In the genomic region with DNA sequence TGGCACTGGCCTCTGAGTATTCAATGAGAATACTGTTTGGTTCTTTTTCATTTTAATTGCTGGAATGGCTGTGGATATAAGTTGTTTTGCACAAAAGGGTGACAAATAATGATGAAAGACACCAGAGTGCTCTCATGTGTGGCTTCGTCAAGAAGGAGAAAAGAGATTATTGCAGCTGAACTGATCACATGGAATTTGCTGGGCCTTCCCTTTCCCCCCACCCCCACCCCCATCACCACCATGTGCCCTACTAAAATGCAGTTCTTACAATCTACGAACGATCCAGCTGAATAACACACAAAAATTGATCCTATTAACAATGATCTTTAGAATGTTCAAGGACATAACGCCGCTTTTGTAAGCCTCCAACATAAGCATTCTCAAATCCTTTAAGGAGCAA, we compare ENCODE assay signal across 15 cellular contexts.
DNase-seq lines count a peak whose midpoint lies in the region; ATAC-seq and TF ChIP-seq lines count a peak whose summit lies in the region.
"Had no signal": no experiment of that assay in that cellular context is flagged by ENCODE, and none has a peak within 500 bp of the region (broad histone marks: within the 10 kb centered on the region; RNA-seq: fewer than 3 reads in every experiment).

No MANE protein-coding gene starts in this region.

- no peaks in the 10 kb centered on the region for H3K27me3 ChIP-seq in endodermal cell (ENCODE audit: control insufficient read depth, insufficient read depth, low read length, poor library complexity, severe bottlenecking)
- no peaks in the 10 kb centered on the region for H3K27me3 ChIP-seq in neural progenitor cell
- H3K27me3 ChIP-seq: BLaER1 treated with 17β-estradiol and CSF1 and Interleukin-3, amounts not matched to agents 10 nM and 100 nM had no signal

- 83 to 89% methylated on average over 4 to 5 of the region's 5 CpGs for WGBS in endodermal cell (ENCODE audit: insufficient coverage in 1 of 2, insufficient read length in 1 of 2), 2 experiments

- H3K4me1 Mint-ChIP-seq in endodermal cell (peaks cover 28% of the 10 kb centered on the region), neural progenitor cell (peaks cover 93% of the 10 kb centered on the region)
- H3K4me1 Mint-ChIP-seq: CD4-positive, CD25-positive, alpha-beta regulatory T cell had no signal

- TF ChIP-seq CTCF in endodermal cell (conservative IDR thresholded peaks at IDR 0.05), result no peak
- TF ChIP-seq CTCF in neural progenitor cell (IDR thresholded peaks at IDR 0.05), result no peak

- no peaks in the 10 kb centered on the region for H4K20me1 ChIP-seq in neural progenitor cell (ENCODE audit: low read depth)
- H4K20me1 ChIP-seq: BLaER1 treated with 17β-estradiol and CSF1 and Interleukin-3, amounts not matched to agents 10 nM and 100 nM had no signal

- no peak overlapping the region for H3K4me3 ChIP-seq in endodermal cell (ENCODE audit: low read length)
- H3K4me3 ChIP-seq in neural progenitor cell, result no peak overlapping the region
- H3K4me3 ChIP-seq: BLaER1 treated with 17β-estradiol and CSF1 and Interleukin-3, amounts not matched to agents 10 nM and 100 nM had no signal

- H3K9me3 ChIP-seq in endodermal cell (ENCODE audit: control insufficient read depth, low read length) (no peaks in the 10 kb centered on the region), neural progenitor cell (ENCODE audit: low read depth) (no peaks in the 10 kb centered on the region)
- H3K9me3 ChIP-seq: BLaER1 treated with 17β-estradiol and CSF1 and Interleukin-3, amounts not matched to agents 10 nM and 100 nM had no signal

- H2AFZ ChIP-seq in neural progenitor cell (replicated peaks), result peak overlapping the region; percentile 60

- H3K79me2 ChIP-seq in neural progenitor cell (ENCODE audit: low read depth), result no peaks in the 10 kb centered on the region

- H3K27ac ChIP-seq in endodermal cell (ENCODE audit: low read depth, low read length) (peak overlapping the region; percentile 94), neural progenitor cell (peak overlapping the region; percentile 85), temporal lobe (ENCODE audit: low read depth, low read length) (peak overlapping the region; percentile 17)
- H3K27ac ChIP-seq: BLaER1 treated with 17β-estradiol and CSF1 and Interleukin-3, amounts not matched to agents 10 nM and 100 nM had no signal

- H3K4me3 Mint-ChIP-seq in endodermal cell (no peak overlapping the region), neural progenitor cell (no peak overlapping the region)
- H3K4me3 Mint-ChIP-seq: CD4-positive, CD25-positive, alpha-beta regulatory T cell; HFFc6 had no signal

- H3K36me3 ChIP-seq in endodermal cell (ENCODE audit: control insufficient read depth, insufficient read depth, low read length) (no peaks in the 10 kb centered on the region), neural progenitor cell (no peaks in the 10 kb centered on the region)
- H3K36me3 ChIP-seq: BLaER1 treated with 17β-estradiol and CSF1 and Interleukin-3, amounts not matched to agents 10 nM and 100 nM had no signal

- H3K9me3 Mint-ChIP-seq in endodermal cell (no peaks in the 10 kb centered on the region), neural progenitor cell (no peaks in the 10 kb centered on the region)

- DNase-seq in astrocyte of the hippocampus (ENCODE audit: low read depth, low spot score), result peak; percentile 47
- DNase-seq in endodermal cell, result no peak
- peak; percentile 66 for DNase-seq in neural progenitor cell (ENCODE audit: low spot score)
- DNase-seq in NCI-H2029 treated with DMSO at 0.1 percent for 48 hours (lab: John Stamatoyannopoulos, UW), result no peak
- DNase-seq in LoVo (ENCODE audit: low spot score), result no peak
- DNase-seq: ACHN; CD4-positive, CD25-positive, alpha-beta regulatory T cell; DMS53; GF-D8; HCEC 1CT; HFFc6 had no signal

- H3K27ac Mint-ChIP-seq in endodermal cell (no peak overlapping the region), neural progenitor cell (peak overlapping the region; percentile 100)
- H3K27ac Mint-ChIP-seq: CD4-positive, CD25-positive, alpha-beta regulatory T cell; HFFc6 had no signal

- H3K4me2 ChIP-seq in neural progenitor cell, result peak overlapping the region; percentile 62
- H3K4me2 ChIP-seq: BLaER1 treated with 17β-estradiol and CSF1 and Interleukin-3, amounts not matched to agents 10 nM and 100 nM had no signal

- H3K9ac ChIP-seq in endodermal cell (ENCODE audit: extremely low read depth, low read length, poor library complexity, severe bottlenecking), result no peak overlapping the region
- H3K9ac ChIP-seq in neural progenitor cell, result no peak overlapping the region
- H3K9ac ChIP-seq: BLaER1 treated with 17β-estradiol and CSF1 and Interleukin-3, amounts not matched to agents 10 nM and 100 nM had no signal

- H3K4me1 ChIP-seq in endodermal cell (ENCODE audit: control insufficient read depth, insufficient read depth, low read length) (peaks cover 9% of the 10 kb centered on the region), neural progenitor cell (peaks cover 100% of the 10 kb centered on the region)
- H3K4me1 ChIP-seq: BLaER1 treated with 17β-estradiol and CSF1 and Interleukin-3, amounts not matched to agents 10 nM and 100 nM had no signal

- no peak for ATAC-seq in GM19351 (IDR thresholded peaks at IDR 0.05; ENCODE audit: unreplicated experiment)
- ATAC-seq: HepG2 had no signal

- H3K27me3 Mint-ChIP-seq in endodermal cell (ENCODE audit: insufficient read depth), result no peaks in the 10 kb centered on the region
- no peaks in the 10 kb centered on the region for H3K27me3 Mint-ChIP-seq in neural progenitor cell (ENCODE audit: insufficient read depth, low read depth)
- H3K27me3 Mint-ChIP-seq: CD4-positive, CD25-positive, alpha-beta regulatory T cell had no signal

- H3K36me3 Mint-ChIP-seq in endodermal cell (ENCODE audit: low read depth), result no peaks in the 10 kb centered on the region
- no peaks in the 10 kb centered on the region for H3K36me3 Mint-ChIP-seq in neural progenitor cell
- H3K36me3 Mint-ChIP-seq: CD4-positive, CD25-positive, alpha-beta regulatory T cell had no signal

- H3F3A ChIP-seq in neural progenitor cell (ENCODE audit: low read depth), result peaks cover 68% of the 10 kb centered on the region

Comparison
In these comparisons a context has a peak if more than half of its experiments do, and no peak if none do; other contexts are left out.
1. DNase-seq: peak in astrocyte of the hippocampus (single experiment) and neural progenitor cell (single experiment); none in endodermal cell (single experiment), NCI-H2029 treated with DMSO at 0.1 percent for 48 hours (single experiment) and LoVo (single experiment).
2. H3K27ac ChIP-seq: peak in every context shown above with its lines; median percentile 94 in endodermal cell; 85 in neural progenitor cell; 17 in temporal lobe.